8 cellular contexts compared by ENCODE assay signal in genomic region chr20:32018269-32019155, GRCh38. TPM values are rescaled to one million over a fixed set of nuclear protein-coding genes. Genes with fewer than 3 reads are reported as not detected.
DNase-seq lines count a peak whose midpoint lies in the region; ATAC-seq and TF ChIP-seq lines count a peak whose summit lies in the region.

No MANE protein-coding gene starts in this region.

- H3K27me3 Mint-ChIP-seq in progenitor cell of endocrine pancreas: peaks cover 74% of the 10 kb centered on the region

- H3K4me1 Mint-ChIP-seq in progenitor cell of endocrine pancreas (ENCODE audit: low read depth): peaks cover 7% of the 10 kb centered on the region

- H3K9me3 Mint-ChIP-seq in progenitor cell of endocrine pancreas (ENCODE audit: low read depth): no peaks in the 10 kb centered on the region

- DNase-seq in AG04450 (ENCODE audit: low read depth, low spot score): no peak
- peak; percentile 96 for DNase-seq in NCI-H69 (lab: John Stamatoyannopoulos, UW)
- peak; percentile 27 for DNase-seq in activated T-cell treated with anti-CD3 and anti-CD28 coated beads for 24 hours (ENCODE audit: low read depth)
- no peak for DNase-seq in fibroblast of villous mesenchyme (ENCODE audit: low read depth)
- DNase-seq in progenitor cell of endocrine pancreas (ENCODE audit: low spot score, unreplicated experiment): peak; percentile 96
- no peak for DNase-seq in AG08395 (ENCODE audit: low spot score)

- TF ChIP-seq CTCF in AG04450 (IDR thresholded peaks at IDR 0.05; ENCODE audit: low read depth, low read length): no peak
- TF ChIP-seq CTCF in HEK293 (tag by site-specific recombination; IDR thresholded peaks at IDR 0.05): no peak
- no peak for TF ChIP-seq CTCF in fibroblast of villous mesenchyme (IDR thresholded peaks at IDR 0.05; ENCODE audit: insufficient read depth, low read depth, low read length)
- TF ChIP-seq CTCF in progenitor cell of endocrine pancreas (IDR thresholded peaks at IDR 0.05; ENCODE audit: unreplicated experiment): peak; percentile 51

- H3K36me3 Mint-ChIP-seq in progenitor cell of endocrine pancreas (ENCODE audit: insufficient read depth): no peaks in the 10 kb centered on the region

- ATAC-seq in GM21825 (IDR thresholded peaks at IDR 0.05; ENCODE audit: unreplicated experiment): no peak

- peak overlapping the region; percentile 91 for H3K4me3 Mint-ChIP-seq in progenitor cell of endocrine pancreas (ENCODE audit: low read depth)

- H3K27me3 ChIP-seq in AG04450 (ENCODE audit: control insufficient read depth, insufficient read depth, low read length): peaks cover 56% of the 10 kb centered on the region

- POLR2A ChIA-PET in AG04450 (lab: Yijun Ruan, JAX) (no interaction called here), HEK293 (lab: Yijun Ruan, JAX) (interaction anchor here (0.6 to 1.0 kb wide), 3 partner anchors 160 to 295 kb away, joined by 3 read pairs; no protein-coding TSS in a partner anchor)

- CTCF ChIA-PET in AG04450 (lab: Charles Lee) (interaction anchor here (0.6 kb wide), 1 partner anchor 28 kb away, joined by 3 read pairs; no protein-coding TSS in a partner anchor), HEK293 (lab: Yijun Ruan, JAX) (interaction anchor here (0.7 to 2.5 kb wide), 11 partner anchors 7 to 174 kb away, joined by 3 to 25 read pairs (median 5); no protein-coding TSS in a partner anchor)

- peak overlapping the region; percentile 94 for H3K27ac Mint-ChIP-seq in progenitor cell of endocrine pancreas

- H3K27ac ChIP-seq in AG04450 (ENCODE audit: low read depth, low read length) (no peak overlapping the region), HEK293 (ENCODE audit: extremely low read depth, low read depth, low read length) (no peak overlapping the region)

- no peaks in the 10 kb centered on the region for H3K36me3 ChIP-seq in HEK293 (ENCODE audit: control insufficient read depth in 2 of 2, insufficient read depth in 1 of 2, low read length in 2 of 2)

- H3K4me1 ChIP-seq in HEK293 (ENCODE audit: control insufficient read depth, insufficient read depth, low read length): no peaks in the 10 kb centered on the region

- H3K4me3 ChIP-seq in AG04450 (ENCODE audit: low read depth, low read length): peak overlapping the region; percentile 36; the same call in 1 of the 2 replicates
- peak overlapping the region; percentile 62 for H3K4me3 ChIP-seq in HEK293 (ENCODE audit: low read depth, low read length)
- H3K4me3 ChIP-seq in fibroblast of villous mesenchyme (ENCODE audit: low read depth, low read length): peak overlapping the region; percentile 41

- no peaks in the 10 kb centered on the region for H3K9me3 ChIP-seq in AG04450 (ENCODE audit: control insufficient read depth, insufficient read depth, low read length)
- no peaks in the 10 kb centered on the region for H3K9me3 ChIP-seq in HEK293 (ENCODE audit: control insufficient read depth, insufficient read depth, low read depth, low read length)

TF ChIP-seq in HEK293, 187 proteins besides CTCF, POLR2A, EP300 and RAD21 (continues in another document):
- no peak for TF ChIP-seq PRDM2 (tag by site-specific recombination; IDR thresholded peaks at IDR 0.05; ENCODE audit: borderline replicate concordance)
- no peak for TF ChIP-seq ZNF585B (tag by site-specific recombination; IDR thresholded peaks at IDR 0.05)
- no peak for TF ChIP-seq RBAK (tag by site-specific recombination; IDR thresholded peaks at IDR 0.05)
- TF ChIP-seq ZBTB10 (tag by site-specific recombination; IDR thresholded peaks at IDR 0.05): 0 out of 2 replicates have a peak, but pooled peaks have one; percentile 37
- 0 out of 2 replicates have a peak, but pooled peaks have one; percentile 20 for TF ChIP-seq ZBTB17 (tag by site-specific recombination; IDR thresholded peaks at IDR 0.05)
- no peak for TF ChIP-seq ZBTB8A (tag by site-specific recombination; IDR thresholded peaks at IDR 0.05)
- TF ChIP-seq ZNF214 (tag by site-specific recombination; IDR thresholded peaks at IDR 0.05; ENCODE audit: borderline replicate concordance): no peak
- no peak for TF ChIP-seq ZNF121 (tag by site-specific recombination; IDR thresholded peaks at IDR 0.05)
- TF ChIP-seq ZNF169 (tag by site-specific recombination; IDR thresholded peaks at IDR 0.05): no peak
- no peak for TF ChIP-seq HOXC10 (CRISPR knock-in tag; IDR thresholded peaks at IDR 0.05)
- no peak for TF ChIP-seq SP7 (tag by site-specific recombination; IDR thresholded peaks at IDR 0.05)
- no peak for TF ChIP-seq ZNF157 (tag by site-specific recombination; IDR thresholded peaks at IDR 0.05)
- TF ChIP-seq ZNF311 (tag by site-specific recombination; IDR thresholded peaks at IDR 0.05; ENCODE audit: borderline replicate concordance): no peak
- no peak for TF ChIP-seq ZNF843 (tag by site-specific recombination; IDR thresholded peaks at IDR 0.05)
- TF ChIP-seq ZNF133 (tag by site-specific recombination; IDR thresholded peaks at IDR 0.05): no peak

RNA-seq across cellular contexts. Expression of gene CCM2L, which starts 8.3 kb away (rescaled TPM):
- not detected in 2 replicates for polyA plus RNA-seq in AG04450 (2011; rRNA removed)
- not detected in 2 replicates for polyA minus RNA-seq in AG04450 (2011; rRNA and poly(A)+ RNA removed)
- total RNA-seq in fibroblast of villous mesenchyme (under 0.01 TPM in 1 of 2 replicates, not detected in the other), progenitor cell of endocrine pancreas (1.3 and 1.5 TPM in 2 replicates)

RNA-seq across cellular contexts. Expression of gene HCK, which starts 33.5 kb away (rescaled TPM):
- not detected in 2 replicates for polyA plus RNA-seq in AG04450 (2011; rRNA removed)
- not detected in 2 replicates for polyA minus RNA-seq in AG04450 (2011; rRNA and poly(A)+ RNA removed)
- total RNA-seq in fibroblast of villous mesenchyme (not detected in 2 replicates), progenitor cell of endocrine pancreas (not detected in 2 replicates)

RNA-seq across cellular contexts. Expression of gene XKR7, which starts 50.6 kb away (rescaled TPM):
- not detected in 2 replicates for polyA plus RNA-seq in AG04450 (2011; rRNA removed)
- not detected in 2 replicates for polyA minus RNA-seq in AG04450 (2011; rRNA and poly(A)+ RNA removed)
- total RNA-seq in fibroblast of villous mesenchyme: not detected in 2 replicates
- total RNA-seq in progenitor cell of endocrine pancreas: 2.4 and 2.7 TPM in 2 replicates

Comparison
In these comparisons a context has a peak if more than half of its experiments do, and no peak if none do; other contexts are left out.
1. DNase-seq: peak in NCI-H69 (single experiment), activated T-cell treated with anti-CD3 and anti-CD28 coated beads for 24 hours (single experiment) and progenitor cell of endocrine pancreas (single experiment); none in AG04450 (single experiment), fibroblast of villous mesenchyme (single experiment) and AG08395 (single experiment).
2. Peak in every context shown above with its lines, with median percentiles within 50 percentile points of each other: H3K4me3 ChIP-seq.